In the genomic region with DNA sequence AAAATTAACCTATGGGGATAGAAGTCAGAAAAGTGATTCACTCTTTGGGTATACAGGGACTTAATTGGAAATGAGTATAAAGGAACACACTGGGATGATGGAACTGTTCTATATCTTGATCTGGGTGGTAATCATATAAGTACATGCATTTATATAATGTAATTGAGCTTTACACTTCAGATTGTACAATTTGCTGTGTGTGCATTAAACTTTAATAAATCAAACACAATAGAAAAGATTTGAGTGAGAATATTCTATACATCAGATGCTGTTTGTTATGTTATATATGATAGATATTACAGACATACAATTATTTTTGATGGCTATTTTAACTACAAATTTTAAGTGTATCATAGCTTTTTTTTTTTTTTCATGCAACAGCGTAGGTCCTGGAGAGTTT, we compare ENCODE assay signal across 8 cellular contexts.
"Had no signal": no experiment of that assay in that cellular context is flagged by ENCODE, and none has a peak within 500 bp of the region (broad histone marks: within the 10 kb centered on the region; RNA-seq: fewer than 3 reads in every experiment).

No MANE protein-coding gene starts in this region.

- H3K4me3 ChIP-seq: GM12878 had no signal

- DNase-seq: GDM1, GF-D8 had no signal

- ATAC-seq: GM12878 had no signal

- FAIRE-seq: G401.6, GM12878, GM12891, GM12892, GM18507, GM19239 had no signal
